In the genomic region with DNA sequence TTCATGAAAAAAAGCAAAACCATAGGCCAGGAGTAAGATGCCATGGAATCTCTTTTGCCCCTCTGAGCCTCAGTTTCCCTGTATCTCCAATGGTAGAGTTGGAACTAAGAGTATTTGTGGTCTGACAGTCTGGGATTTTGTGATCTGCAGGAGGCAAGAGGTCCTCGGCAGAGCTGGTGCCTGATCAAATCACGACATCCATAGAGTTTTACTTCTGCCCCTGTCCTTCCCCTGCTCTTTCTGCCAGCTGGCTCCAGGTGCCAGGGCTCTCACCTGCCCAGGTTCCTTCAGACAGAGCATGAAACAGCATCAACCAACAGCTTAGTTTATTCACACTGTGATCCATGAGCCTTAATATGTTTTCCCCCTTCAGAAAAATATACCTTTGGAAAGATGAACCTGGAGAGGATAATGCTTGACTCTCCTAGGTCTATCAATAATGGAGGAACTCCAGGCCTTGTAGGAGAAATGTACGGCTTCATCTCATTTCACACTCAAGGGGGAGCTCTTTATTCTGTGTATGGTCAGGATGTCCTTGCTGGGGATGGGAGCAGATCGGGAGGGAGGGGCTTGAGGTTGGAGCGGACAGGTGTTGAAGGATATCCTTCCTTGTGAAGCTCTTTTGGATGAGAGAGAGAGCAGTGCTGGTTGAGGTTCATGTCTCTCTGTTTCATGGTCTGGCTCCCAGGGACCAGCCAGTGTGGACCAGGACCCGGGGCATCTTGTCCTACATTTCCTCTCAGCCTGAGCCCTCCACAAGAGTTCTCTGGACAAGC, we compare ENCODE assay signal across 10 cellular contexts.
A peak's percentile ranks its signal among the peaks of the same experiment; 100 is the strongest.
DNase-seq lines count a peak whose midpoint lies in the region; ATAC-seq and TF ChIP-seq lines count a peak whose summit lies in the region.
"Had no signal": no experiment of that assay in that cellular context is flagged by ENCODE, and none has a peak within 500 bp of the region (broad histone marks: within the 10 kb centered on the region; RNA-seq: fewer than 3 reads in every experiment).

No MANE protein-coding gene starts in this region.

- no peak overlapping the region for H3K4me2 ChIP-seq in hepatocyte

- TF ChIP-seq CTCF in HEK293 (tag by site-specific recombination; IDR thresholded peaks at IDR 0.05) (no peak), Panc1 (IDR thresholded peaks at IDR 0.05) (peak; percentile 19; the same call in 1 of the 2 replicates), hepatocyte (IDR thresholded peaks at IDR 0.05; ENCODE audit: poor library complexity) (peak; percentile 30)

- H3K4me3 ChIP-seq in HEK293 (ENCODE audit: low read depth, low read length) = no peak overlapping the region
- H3K4me3 ChIP-seq in Panc1 (ENCODE audit: low read depth in 2 of 2, low read length in 2 of 2) = no peak overlapping the region
- H3K4me3 ChIP-seq in hepatocyte = no peak overlapping the region

- H3K4me1 ChIP-seq in HEK293 (ENCODE audit: control insufficient read depth, insufficient read depth, low read length) (peaks cover 11% of the 10 kb centered on the region), Panc1 (ENCODE audit: control insufficient read depth, insufficient read depth, low read length) (no peaks in the 10 kb centered on the region), hepatocyte (ENCODE audit: insufficient read depth) (peaks cover 4% of the 10 kb centered on the region)

- H3K9me3 ChIP-seq in HEK293 (ENCODE audit: control insufficient read depth, insufficient read depth, low read depth, low read length) (no peaks in the 10 kb centered on the region), Panc1 (ENCODE audit: control insufficient read depth, insufficient read depth, low read depth, low read length) (no peaks in the 10 kb centered on the region), hepatocyte (ENCODE audit: low read depth) (no peaks in the 10 kb centered on the region)

- CTCF ChIA-PET in HEK293 (lab: Yijun Ruan, JAX) (interaction anchor here (0.6 to 1.8 kb wide), 25 partner anchors 9 to 728 kb away, joined by 3 to 7 read pairs (median 3); a partner anchor contains a TSS), Panc1 (lab: Charles Lee) (no interaction called here)

- ATAC-seq in Panc1 (no peak), HG03342 (IDR thresholded peaks at IDR 0.05; ENCODE audit: unreplicated experiment) (no peak)

- H3K36me3 ChIP-seq in HEK293 (ENCODE audit: control insufficient read depth in 2 of 2, insufficient read depth in 1 of 2, low read length in 2 of 2) (no peaks in the 10 kb centered on the region), Panc1 (ENCODE audit: control insufficient read depth, insufficient read depth, low read length) (no peaks in the 10 kb centered on the region), hepatocyte (replicated peaks; ENCODE audit: insufficient read depth, low read depth) (no peaks in the 10 kb centered on the region)

- no peaks in the 10 kb centered on the region for H4K20me1 ChIP-seq in hepatocyte (ENCODE audit: insufficient read depth, poor library complexity, severe bottlenecking)

- no peaks in the 10 kb centered on the region for H3K9me2 ChIP-seq in hepatocyte (replicated peaks; ENCODE audit: insufficient read depth)

- no peaks in the 10 kb centered on the region for H3K79me2 ChIP-seq in hepatocyte

- H3K27ac ChIP-seq in HEK293 (ENCODE audit: extremely low read depth, low read depth, low read length) (no peak overlapping the region), Panc1 (ENCODE audit: low read length) (no peak overlapping the region), hepatocyte (no peak overlapping the region)

- DNase-seq in NCI-H187 treated with DMSO at 0.1 percent for 48 hours (lab: John Stamatoyannopoulos, UW) (peak; percentile 49), NCI-H187 (lab: John Stamatoyannopoulos, UW) (no peak), Panc1 (ENCODE audit: low read depth, low spot score) (no peak), hepatocyte (ENCODE audit: low spot score) (peak; percentile 28), AG08395 (ENCODE audit: low spot score) (no peak), ecto neural progenitor cell (ENCODE audit: low spot score) (no peak)
- DNase-seq: ACHN; activated naive CD8-positive, alpha-beta T cell treated with anti-CD3 and anti-CD28 coated beads, Interleukin-2, amount 10 ng/mL, durations not matched to agents 7 days and 5 days had no signal

- intact Hi-C loops in Panc1 (cut with micrococcal nuclease; ENCODE audit: unreplicated experiment) = no loop called here

- in situ Hi-C loops in Panc1 (cut with HindIII; ENCODE audit: low pct_unique_long_range_greater_than_20kb, low sequenced_read_pairs) = no loop called here

- H2AFZ ChIP-seq in hepatocyte = no peak overlapping the region

- H3K27me3 ChIP-seq in Panc1 (ENCODE audit: control insufficient read depth, insufficient read depth, low read length) = no peaks in the 10 kb centered on the region
- no peaks in the 10 kb centered on the region for H3K27me3 ChIP-seq in hepatocyte

- WGBS in hepatocyte (ENCODE audit: low lambda C conversion rate, missing lambda C conversion rate) = 45% methylated on average over 6 of the region's 6 CpGs

- BruUV-seq in Panc1 (replicated peaks; lab: Mats Ljungman, UMichigan) = no TSS peak

- POLR2A ChIA-PET in HEK293 (lab: Yijun Ruan, JAX) (interaction anchor here (1.0 kb wide), 2 partner anchors 75 to 335 kb away, joined by 3 to 4 read pairs; a partner anchor contains a TSS), Panc1 (lab: Charles Lee) (no interaction called here)

TF ChIP-seq in HEK293, 187 proteins besides CTCF, POLR2A, EP300 and RAD21:
- TF ChIP-seq ZNF600 (tag by site-specific recombination; IDR thresholded peaks at IDR 0.05) (no peak), ZNF324 (tag by site-specific recombination; IDR thresholded peaks at IDR 0.05) (no peak), ZNF530 (tag by site-specific recombination; IDR thresholded peaks at IDR 0.05; ENCODE audit: low read depth) (peak; percentile 97), GLIS1 (tag by site-specific recombination; IDR thresholded peaks at IDR 0.05) (peak; percentile 13; the same call in 1 of the 2 replicates)

Comparison
In these comparisons a context has a peak if more than half of its experiments do, and no peak if none do; other contexts are left out.
1. DNase-seq: peak in NCI-H187 treated with DMSO at 0.1 percent for 48 hours (single experiment) and hepatocyte (single experiment); none in NCI-H187 (0 of 2), Panc1 (single experiment), AG08395 (single experiment) and ecto neural progenitor cell (single experiment).